Comparison of ENCODE assay signal across 1 cellular context in the genomic region with DNA sequence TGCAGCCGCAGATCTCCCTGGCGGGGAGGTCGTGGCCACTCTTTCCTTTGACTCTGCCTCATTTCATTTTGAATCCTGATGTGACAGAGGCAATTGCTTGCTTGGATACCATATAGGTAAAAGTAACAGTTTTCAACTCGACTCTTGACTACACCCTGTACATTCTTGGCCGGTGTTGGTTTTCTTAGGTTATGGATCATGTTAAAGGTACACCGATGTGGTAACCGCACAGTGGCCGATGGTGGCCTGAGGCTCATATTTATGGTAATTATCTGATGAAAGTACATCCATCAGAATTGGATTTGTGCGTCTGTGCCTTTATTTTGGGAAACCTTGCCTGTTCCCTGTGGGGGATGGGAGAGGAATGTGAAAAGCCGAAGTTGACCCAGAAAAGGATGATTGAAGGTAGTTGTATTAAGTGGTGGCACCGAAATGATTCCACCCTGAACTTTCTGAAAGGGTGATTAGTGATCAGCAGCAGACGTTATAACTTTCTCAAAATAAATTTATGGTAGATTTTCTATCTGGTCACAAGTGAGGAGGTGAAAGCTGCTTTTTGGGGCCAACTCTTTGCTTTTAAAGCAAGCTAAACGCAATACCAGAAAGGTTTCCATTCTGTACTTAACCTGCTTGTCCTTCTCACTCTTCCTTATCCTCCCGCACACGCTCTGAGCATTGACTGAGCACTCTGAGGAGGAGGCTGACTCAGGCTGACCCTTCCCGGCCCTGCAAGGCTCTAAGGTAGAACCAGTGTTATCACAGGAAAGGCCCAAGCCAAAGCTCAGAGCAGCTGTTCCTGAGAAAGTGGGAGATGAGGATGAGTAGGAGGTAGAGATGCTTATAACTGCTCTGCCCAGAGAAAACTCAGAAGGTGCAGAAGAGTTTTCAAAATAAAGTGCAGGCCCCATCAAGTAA.
TF ChIP-seq lines count a peak whose summit lies in the region.

No MANE protein-coding gene starts in this region.

TF ChIP-seq in HepG2, 621 proteins besides CTCF, POLR2A, EP300 and RAD21:
- no peak for TF ChIP-seq KLF15 (CRISPR knock-in tag; IDR thresholded peaks at IDR 0.05; ENCODE audit: borderline replicate concordance)
- TF ChIP-seq ZNF34 (CRISPR knock-in tag; IDR thresholded peaks at IDR 0.05; ENCODE audit: borderline replicate concordance), result no peak
- TF ChIP-seq, protein P1, sequence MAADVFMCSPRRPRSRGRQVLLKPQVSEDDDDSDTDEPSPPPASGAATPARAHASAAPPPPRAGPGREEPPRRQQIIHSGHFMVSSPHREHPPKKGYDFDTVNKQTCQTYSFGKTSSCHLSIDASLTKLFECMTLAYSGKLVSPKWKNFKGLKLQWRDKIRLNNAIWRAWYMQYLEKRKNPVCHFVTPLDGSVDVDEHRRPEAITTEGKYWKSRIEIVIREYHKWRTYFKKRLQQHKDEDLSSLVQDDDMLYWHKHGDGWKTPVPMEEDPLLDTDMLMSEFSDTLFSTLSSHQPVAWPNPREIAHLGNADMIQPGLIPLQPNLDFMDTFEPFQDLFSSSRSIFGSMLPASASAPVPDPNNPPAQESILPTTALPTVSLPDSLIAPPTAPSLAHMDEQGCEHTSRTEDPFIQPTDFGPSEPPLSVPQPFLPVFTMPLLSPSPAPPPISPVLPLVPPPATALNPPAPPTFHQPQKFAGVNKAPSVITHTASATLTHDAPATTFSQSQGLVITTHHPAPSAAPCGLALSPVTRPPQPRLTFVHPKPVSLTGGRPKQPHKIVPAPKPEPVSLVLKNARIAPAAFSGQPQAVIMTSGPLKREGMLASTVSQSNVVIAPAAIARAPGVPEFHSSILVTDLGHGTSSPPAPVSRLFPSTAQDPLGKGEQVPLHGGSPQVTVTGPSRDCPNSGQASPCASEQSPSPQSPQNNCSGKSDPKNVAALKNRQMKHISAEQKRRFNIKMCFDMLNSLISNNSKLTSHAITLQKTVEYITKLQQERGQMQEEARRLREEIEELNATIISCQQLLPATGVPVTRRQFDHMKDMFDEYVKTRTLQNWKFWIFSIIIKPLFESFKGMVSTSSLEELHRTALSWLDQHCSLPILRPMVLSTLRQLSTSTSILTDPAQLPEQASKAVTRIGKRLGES (CRISPR knock-in tag; IDR thresholded peaks at IDR 0.05; ENCODE audit: borderline replicate concordance), result no peak
- no peak for TF ChIP-seq ZNF781 (CRISPR knock-in tag; IDR thresholded peaks at IDR 0.05; ENCODE audit: borderline replicate concordance, not compliant biosample characterization)
- TF ChIP-seq, protein P2, sequence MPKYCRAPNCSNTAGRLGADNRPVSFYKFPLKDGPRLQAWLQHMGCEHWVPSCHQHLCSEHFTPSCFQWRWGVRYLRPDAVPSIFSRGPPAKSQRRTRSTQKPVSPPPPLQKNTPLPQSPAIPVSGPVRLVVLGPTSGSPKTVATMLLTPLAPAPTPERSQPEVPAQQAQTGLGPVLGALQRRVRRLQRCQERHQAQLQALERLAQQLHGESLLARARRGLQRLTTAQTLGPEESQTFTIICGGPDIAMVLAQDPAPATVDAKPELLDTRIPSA (CRISPR knock-in tag; IDR thresholded peaks at IDR 0.05; ENCODE audit: borderline replicate concordance), result no peak
- TF ChIP-seq, protein P3, sequence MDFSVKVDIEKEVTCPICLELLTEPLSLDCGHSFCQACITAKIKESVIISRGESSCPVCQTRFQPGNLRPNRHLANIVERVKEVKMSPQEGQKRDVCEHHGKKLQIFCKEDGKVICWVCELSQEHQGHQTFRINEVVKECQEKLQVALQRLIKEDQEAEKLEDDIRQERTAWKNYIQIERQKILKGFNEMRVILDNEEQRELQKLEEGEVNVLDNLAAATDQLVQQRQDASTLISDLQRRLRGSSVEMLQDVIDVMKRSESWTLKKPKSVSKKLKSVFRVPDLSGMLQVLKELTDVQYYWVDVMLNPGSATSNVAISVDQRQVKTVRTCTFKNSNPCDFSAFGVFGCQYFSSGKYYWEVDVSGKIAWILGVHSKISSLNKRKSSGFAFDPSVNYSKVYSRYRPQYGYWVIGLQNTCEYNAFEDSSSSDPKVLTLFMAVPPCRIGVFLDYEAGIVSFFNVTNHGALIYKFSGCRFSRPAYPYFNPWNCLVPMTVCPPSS (IDR thresholded peaks at IDR 0.05), result no peak
- TF ChIP-seq HNRNPK (IDR thresholded peaks at IDR 0.05; ENCODE audit: low read depth, low read length, poor library complexity, severe bottlenecking), result no peak
- no peak for TF ChIP-seq HNRNPL (IDR thresholded peaks at IDR 0.05; ENCODE audit: low read depth, low read length)
- no peak for TF ChIP-seq MZF1 (CRISPR knock-in tag; IDR thresholded peaks at IDR 0.05; ENCODE audit: borderline replicate concordance)
- TF ChIP-seq PCBP1 (IDR thresholded peaks at IDR 0.05; ENCODE audit: borderline replicate concordance, low read depth, low read length), result no peak
- TF ChIP-seq, protein P4, sequence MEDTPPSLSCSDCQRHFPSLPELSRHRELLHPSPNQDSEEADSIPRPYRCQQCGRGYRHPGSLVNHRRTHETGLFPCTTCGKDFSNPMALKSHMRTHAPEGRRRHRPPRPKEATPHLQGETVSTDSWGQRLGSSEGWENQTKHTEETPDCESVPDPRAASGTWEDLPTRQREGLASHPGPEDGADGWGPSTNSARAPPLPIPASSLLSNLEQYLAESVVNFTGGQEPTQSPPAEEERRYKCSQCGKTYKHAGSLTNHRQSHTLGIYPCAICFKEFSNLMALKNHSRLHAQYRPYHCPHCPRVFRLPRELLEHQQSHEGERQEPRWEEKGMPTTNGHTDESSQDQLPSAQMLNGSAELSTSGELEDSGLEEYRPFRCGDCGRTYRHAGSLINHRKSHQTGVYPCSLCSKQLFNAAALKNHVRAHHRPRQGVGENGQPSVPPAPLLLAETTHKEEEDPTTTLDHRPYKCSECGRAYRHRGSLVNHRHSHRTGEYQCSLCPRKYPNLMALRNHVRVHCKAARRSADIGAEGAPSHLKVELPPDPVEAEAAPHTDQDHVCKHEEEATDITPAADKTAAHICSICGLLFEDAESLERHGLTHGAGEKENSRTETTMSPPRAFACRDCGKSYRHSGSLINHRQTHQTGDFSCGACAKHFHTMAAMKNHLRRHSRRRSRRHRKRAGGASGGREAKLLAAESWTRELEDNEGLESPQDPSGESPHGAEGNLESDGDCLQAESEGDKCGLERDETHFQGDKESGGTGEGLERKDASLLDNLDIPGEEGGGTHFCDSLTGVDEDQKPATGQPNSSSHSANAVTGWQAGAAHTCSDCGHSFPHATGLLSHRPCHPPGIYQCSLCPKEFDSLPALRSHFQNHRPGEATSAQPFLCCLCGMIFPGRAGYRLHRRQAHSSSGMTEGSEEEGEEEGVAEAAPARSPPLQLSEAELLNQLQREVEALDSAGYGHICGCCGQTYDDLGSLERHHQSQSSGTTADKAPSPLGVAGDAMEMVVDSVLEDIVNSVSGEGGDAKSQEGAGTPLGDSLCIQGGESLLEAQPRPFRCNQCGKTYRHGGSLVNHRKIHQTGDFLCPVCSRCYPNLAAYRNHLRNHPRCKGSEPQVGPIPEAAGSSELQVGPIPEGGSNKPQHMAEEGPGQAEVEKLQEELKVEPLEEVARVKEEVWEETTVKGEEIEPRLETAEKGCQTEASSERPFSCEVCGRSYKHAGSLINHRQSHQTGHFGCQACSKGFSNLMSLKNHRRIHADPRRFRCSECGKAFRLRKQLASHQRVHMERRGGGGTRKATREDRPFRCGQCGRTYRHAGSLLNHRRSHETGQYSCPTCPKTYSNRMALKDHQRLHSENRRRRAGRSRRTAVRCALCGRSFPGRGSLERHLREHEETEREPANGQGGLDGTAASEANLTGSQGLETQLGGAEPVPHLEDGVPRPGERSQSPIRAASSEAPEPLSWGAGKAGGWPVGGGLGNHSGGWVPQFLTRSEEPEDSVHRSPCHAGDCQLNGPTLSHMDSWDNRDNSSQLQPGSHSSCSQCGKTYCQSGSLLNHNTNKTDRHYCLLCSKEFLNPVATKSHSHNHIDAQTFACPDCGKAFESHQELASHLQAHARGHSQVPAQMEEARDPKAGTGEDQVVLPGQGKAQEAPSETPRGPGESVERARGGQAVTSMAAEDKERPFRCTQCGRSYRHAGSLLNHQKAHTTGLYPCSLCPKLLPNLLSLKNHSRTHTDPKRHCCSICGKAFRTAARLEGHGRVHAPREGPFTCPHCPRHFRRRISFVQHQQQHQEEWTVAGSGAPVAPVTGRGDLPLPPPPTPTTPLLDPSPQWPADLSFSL (CRISPR knock-in tag; IDR thresholded peaks at IDR 0.05), result no peak
- TF ChIP-seq, protein P5, sequence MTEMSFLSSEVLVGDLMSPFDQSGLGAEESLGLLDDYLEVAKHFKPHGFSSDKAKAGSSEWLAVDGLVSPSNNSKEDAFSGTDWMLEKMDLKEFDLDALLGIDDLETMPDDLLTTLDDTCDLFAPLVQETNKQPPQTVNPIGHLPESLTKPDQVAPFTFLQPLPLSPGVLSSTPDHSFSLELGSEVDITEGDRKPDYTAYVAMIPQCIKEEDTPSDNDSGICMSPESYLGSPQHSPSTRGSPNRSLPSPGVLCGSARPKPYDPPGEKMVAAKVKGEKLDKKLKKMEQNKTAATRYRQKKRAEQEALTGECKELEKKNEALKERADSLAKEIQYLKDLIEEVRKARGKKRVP (CRISPR knock-in tag; IDR thresholded peaks at IDR 0.05), result no peak
- TF ChIP-seq, protein P6, sequence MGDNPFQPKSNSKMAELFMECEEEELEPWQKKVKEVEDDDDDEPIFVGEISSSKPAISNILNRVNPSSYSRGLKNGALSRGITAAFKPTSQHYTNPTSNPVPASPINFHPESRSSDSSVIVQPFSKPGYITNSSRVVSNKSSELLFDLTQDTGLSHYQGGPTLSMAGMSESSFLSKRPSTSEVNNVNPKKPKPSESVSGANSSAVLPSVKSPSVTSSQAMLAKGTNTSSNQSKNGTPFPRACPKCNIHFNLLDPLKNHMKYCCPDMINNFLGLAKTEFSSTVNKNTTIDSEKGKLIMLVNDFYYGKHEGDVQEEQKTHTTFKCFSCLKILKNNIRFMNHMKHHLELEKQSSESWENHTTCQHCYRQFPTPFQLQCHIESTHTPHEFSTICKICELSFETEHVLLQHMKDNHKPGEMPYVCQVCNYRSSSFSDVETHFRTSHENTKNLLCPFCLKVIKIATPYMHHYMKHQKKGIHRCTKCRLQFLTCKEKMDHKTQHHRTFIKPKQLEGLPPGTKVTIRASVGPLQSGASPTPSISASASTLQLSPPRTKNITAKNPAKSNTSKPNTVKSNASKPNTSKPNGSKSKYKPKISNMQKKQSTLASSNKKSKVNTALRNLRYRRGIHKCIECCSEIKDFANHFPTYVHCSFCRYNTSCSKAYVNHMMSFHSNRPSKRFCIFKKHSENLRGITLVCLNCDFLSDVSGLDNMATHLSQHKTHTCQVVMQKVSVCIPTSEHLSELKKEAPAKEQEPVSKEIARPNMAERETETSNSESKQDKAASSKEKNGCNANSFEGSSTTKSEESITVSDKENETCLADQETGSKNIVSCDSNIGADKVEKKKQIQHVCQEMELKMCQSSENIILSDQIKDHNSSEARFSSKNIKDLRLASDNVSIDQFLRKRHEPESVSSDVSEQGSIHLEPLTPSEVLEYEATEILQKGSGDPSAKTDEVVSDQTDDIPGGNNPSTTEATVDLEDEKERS (CRISPR knock-in tag; IDR thresholded peaks at IDR 0.05), result no peak
- TF ChIP-seq CBX5 (CRISPR knock-in tag; IDR thresholded peaks at IDR 0.05; ENCODE audit: borderline replicate concordance), result no peak
- no peak for TF ChIP-seq ZNF264 (CRISPR knock-in tag; IDR thresholded peaks at IDR 0.05)
- no peak for TF ChIP-seq ZNF235 (CRISPR knock-in tag; IDR thresholded peaks at IDR 0.05; ENCODE audit: borderline replicate concordance)
- no peak for TF ChIP-seq ZNF577 (CRISPR knock-in tag; IDR thresholded peaks at IDR 0.05; ENCODE audit: borderline replicate concordance, low read depth)
- TF ChIP-seq AHR (CRISPR knock-in tag; IDR thresholded peaks at IDR 0.05), result no peak
- TF ChIP-seq KDM5A (IDR thresholded peaks at IDR 0.05; ENCODE audit: borderline replicate concordance, low read length), result no peak
- TF ChIP-seq NFKBIZ (CRISPR knock-in tag; IDR thresholded peaks at IDR 0.05), result no peak
